In the genomic region with DNA sequence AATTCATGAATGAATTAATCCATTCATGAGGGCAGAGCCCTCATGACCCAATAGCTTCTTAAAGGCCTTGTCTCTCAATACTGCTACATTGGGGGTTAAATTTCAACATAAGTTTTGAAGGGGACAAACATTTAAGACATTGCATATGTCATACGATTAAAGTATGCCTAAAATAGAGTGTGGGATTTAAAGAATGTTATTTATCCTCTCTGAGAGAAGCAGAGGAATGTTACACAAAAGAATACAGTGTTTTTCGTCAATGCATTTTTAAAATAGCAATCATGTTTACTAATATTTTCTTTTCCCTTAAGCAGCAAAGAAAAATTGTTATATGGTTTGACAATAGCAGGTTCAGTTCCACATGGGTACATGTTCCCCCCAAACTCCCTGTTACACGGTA, we compare ENCODE assay signal across 14 cellular contexts.
DNase-seq lines count a peak whose midpoint lies in the region; ATAC-seq and TF ChIP-seq lines count a peak whose summit lies in the region.
"Had no signal": no experiment of that assay in that cellular context is flagged by ENCODE, and none has a peak within 500 bp of the region (broad histone marks: within the 10 kb centered on the region; RNA-seq: fewer than 3 reads in every experiment).

No MANE protein-coding gene starts in this region.

- H3K27ac ChIP-seq in H9 (ENCODE audit: insufficient read length, low read depth, low read length): no peak overlapping the region
- H3K27ac ChIP-seq: C4-2B had no signal

- no peak overlapping the region for H2AFZ ChIP-seq in H9 (ENCODE audit: low read length)
- H2AFZ ChIP-seq: GM23338 had no signal

- no peak overlapping the region for H3K56ac ChIP-seq in H9 (ENCODE audit: insufficient read length, low read depth, low read length)

- DNase-seq in HCEC 1CT (peak; percentile 30), astrocyte of the hippocampus (ENCODE audit: low read depth, low spot score) (peak; percentile 9), retinal pigment epithelial cell (ENCODE audit: low read depth) (peak; percentile 35), C1 segment of cervical spinal cord (lab: John Stamatoyannopoulos, UW) (no peak), H9 (no peak)
- DNase-seq: CD4-positive, CD25-positive, alpha-beta regulatory T cell; CD8-positive, alpha-beta T cell; DMS 273 treated with DMSO at 0.1 percent for 48 hours; DMS79 had no signal

- no peak overlapping the region for H3K9ac ChIP-seq in H9 (ENCODE audit: extremely low read depth, insufficient read length, low read length)

- no peak overlapping the region for H2BK5ac ChIP-seq in H9 (ENCODE audit: insufficient read length, low read length)

- no peaks in the 10 kb centered on the region for H3K79me2 ChIP-seq in H9 (ENCODE audit: insufficient read depth, low read length)

- H3K79me1 ChIP-seq in H9 (ENCODE audit: insufficient read depth, low read depth, low read length, poor library complexity, severe bottlenecking): no peaks in the 10 kb centered on the region

- no peaks in the 10 kb centered on the region for H3K9me3 ChIP-seq in H9 (ENCODE audit: control insufficient read depth, low read depth, low read length)
- H3K9me3 ChIP-seq: HAP-1 had no signal

- H3K4me3 Mint-ChIP-seq in H9: no peak overlapping the region
- H3K4me3 Mint-ChIP-seq: CD4-positive, CD25-positive, alpha-beta regulatory T cell; CD8-positive, alpha-beta T cell; GM23338 had no signal

- H3K4me1 ChIP-seq in H9 (ENCODE audit: insufficient read depth, low read length): no peaks in the 10 kb centered on the region
- H3K4me1 ChIP-seq: HAP-1 had no signal

- H3K27me3 Mint-ChIP-seq in H9 (ENCODE audit: low read depth): no peaks in the 10 kb centered on the region
- H3K27me3 Mint-ChIP-seq: CD4-positive, CD25-positive, alpha-beta regulatory T cell had no signal

- no peak overlapping the region for H2BK12ac ChIP-seq in H9 (ENCODE audit: insufficient read length, low read depth, low read length)

- ATAC-seq in GM21723 (IDR thresholded peaks at IDR 0.05; ENCODE audit: unreplicated experiment): no peak
- ATAC-seq: CD8-positive, alpha-beta T cell; GM12878; GM23338 had no signal

- H2AK5ac ChIP-seq in H9 (ENCODE audit: insufficient read length, low read length): no peak overlapping the region

- peak overlapping the region in 1 of 3 experiments; percentile 45; a peak in 1 of 7 replicates for H3K27ac Mint-ChIP-seq in H9
- H3K27ac Mint-ChIP-seq: CD4-positive, CD25-positive, alpha-beta regulatory T cell; CD8-positive, alpha-beta T cell; GM23338 had no signal

- no peaks in the 10 kb centered on the region for H3K23me2 ChIP-seq in H9 (ENCODE audit: insufficient read length, low read depth, low read length, poor library complexity, severe bottlenecking)

- H2BK15ac ChIP-seq in H9 (ENCODE audit: low read depth, low read length): no peak overlapping the region

- no peak overlapping the region for H3K4ac ChIP-seq in H9 (ENCODE audit: low read depth, low read length)

- H3T11ph ChIP-seq in H9 (ENCODE audit: low read length): no peak overlapping the region

- H4K5ac ChIP-seq in H9 (ENCODE audit: insufficient read length, low read depth, low read length): no peak overlapping the region

- no peak overlapping the region for H4K8ac ChIP-seq in H9 (replicated peaks; ENCODE audit: insufficient read length, low read depth, low read length)

- no peaks in the 10 kb centered on the region for H4K20me1 ChIP-seq in H9 (ENCODE audit: control insufficient read depth, insufficient read depth, insufficient read length)

- no peak overlapping the region for H3K4me2 ChIP-seq in H9 (ENCODE audit: insufficient read depth, insufficient read length, low read length)
- H3K4me2 ChIP-seq: GM23338 had no signal

- no peak overlapping the region for H3K14ac ChIP-seq in H9 (ENCODE audit: insufficient read depth, low read length)

- WGBS in H9 (ENCODE audit: extremely low coverage, insufficient read length, low lambda C conversion rate): no CpG with 5 or more reads among the region's 3 CpGs

- H3K36me3 Mint-ChIP-seq in H9 (ENCODE audit: insufficient read depth in 1 of 3, low read depth in 3 of 3): no peaks in the 10 kb centered on the region; a peak in 1 of 7 replicates
- H3K36me3 Mint-ChIP-seq: CD4-positive, CD25-positive, alpha-beta regulatory T cell; CD8-positive, alpha-beta T cell had no signal

- TF ChIP-seq CTCF in retinal pigment epithelial cell (conservative IDR thresholded peaks at IDR 0.05; ENCODE audit: low read depth, low read length) (no peak), H9 (conservative IDR thresholded peaks at IDR 0.05) (no peak)

- no peaks in the 10 kb centered on the region for H3K27me3 ChIP-seq in H9 (ENCODE audit: insufficient read depth, low read length)

- H2BK20ac ChIP-seq in H9 (ENCODE audit: low read depth, low read length, poor library complexity, severe bottlenecking): no peak overlapping the region

- H4K91ac ChIP-seq in H9 (ENCODE audit: insufficient read length, low read depth, low read length): no peak overlapping the region

- no peak overlapping the region for H3K18ac ChIP-seq in H9 (ENCODE audit: insufficient read length, low read depth, low read length)

- H3K9me3 Mint-ChIP-seq in H9: no peaks in the 10 kb centered on the region; a peak in 1 of 5 replicates

- H2BK120ac ChIP-seq in H9 (ENCODE audit: low read depth, low read length, poor library complexity, severe bottlenecking): no peak overlapping the region

- H3K4me1 Mint-ChIP-seq in H9: peaks cover 4 to 11% of the 10 kb centered on the region in 2 experiments; a peak in 3 of 4 replicates
- H3K4me1 Mint-ChIP-seq: CD4-positive, CD25-positive, alpha-beta regulatory T cell; GM23338 had no signal

- H3K4me3 ChIP-seq in retinal pigment epithelial cell (ENCODE audit: low read length): no peak overlapping the region
- H3K4me3 ChIP-seq: GM12878, GM23338, HAP-1 had no signal

- no peak overlapping the region for H3K23ac ChIP-seq in H9 (ENCODE audit: insufficient read length, low read depth, low read length)

Comparison
In these comparisons a context has a peak if more than half of its experiments do, and no peak if none do; other contexts are left out.
1. DNase-seq: peak in HCEC 1CT (single experiment), astrocyte of the hippocampus (single experiment) and retinal pigment epithelial cell (single experiment); none in C1 segment of cervical spinal cord (0 of 14) and H9 (single experiment).